In genomic region chr21:45488839-45489479, GRCh38 we compare ENCODE assay signal across 23 cellular contexts. TPM values are rescaled to one million over a fixed set of nuclear protein-coding genes. Genes with fewer than 3 reads are reported as not detected.
A peak's percentile ranks its signal among the peaks of the same experiment; 100 is the strongest.
DNase-seq lines count a peak whose midpoint lies in the region; ATAC-seq and TF ChIP-seq lines count a peak whose summit lies in the region.
"Had no signal": no experiment of that assay in that cellular context is flagged by ENCODE, and none has a peak within 500 bp of the region (broad histone marks: within the 10 kb centered on the region; RNA-seq: fewer than 3 reads in every experiment).

No MANE protein-coding gene starts in this region.

- intact Hi-C loops in Caco-2 (cut with micrococcal nuclease; ENCODE audit: unreplicated experiment), result no loop called here

- ATAC-seq in GM23338, result peak; percentile 63
- ATAC-seq in foreskin keratinocyte, result no peak
- ATAC-seq: activated CD8-positive, alpha-beta memory T cell treated with anti-CD3 and anti-CD28 coated beads, Interleukin-2, amount 10 ng/mL, durations not matched to agents 7 days and 5 days; left colon; stimulated activated effector memory CD8-positive, alpha-beta T cell treated with anti-CD3 and anti-CD28 coated beads, Interleukin-12 subunit alpha, Interleukin-12 subunit beta, amount 100 ng/mL, for 72 hours had no signal

- CTCF ChIA-PET in Caco-2 (lab: Charles Lee), result no interaction called here

- no peak overlapping the region for H3K27ac Mint-ChIP-seq in GM23338
- H3K27ac Mint-ChIP-seq in neural progenitor cell, result no peak overlapping the region
- no peak overlapping the region for H3K27ac Mint-ChIP-seq in Caco-2 (ENCODE audit: unreplicated experiment)
- H3K27ac Mint-ChIP-seq: activated CD4-positive, alpha-beta T cell treated with anti-CD3 and anti-CD28 coated beads, Interleukin-2, amount 10 ng/mL, durations not matched to agents 24 days and 14 days; activated CD8-positive, alpha-beta memory T cell treated with anti-CD3 and anti-CD28 coated beads, Interleukin-2, amount 10 ng/mL, durations not matched to agents 7 days and 5 days; activated naive CD4-positive, alpha-beta T cell treated with anti-CD3 and anti-CD28 coated beads for 36 hours; memory B cell; stimulated activated effector memory CD8-positive, alpha-beta T cell treated with anti-CD3 and anti-CD28 coated beads, Interleukin-12 subunit alpha, Interleukin-12 subunit beta, amount 100 ng/mL, for 72 hours had no signal

- DNase-seq in GM23338 (ENCODE audit: low spot score) (peak; percentile 66), choroid plexus epithelial cell (ENCODE audit: low read depth) (peak; percentile 14), neural progenitor cell (ENCODE audit: low spot score) (peak; percentile 52), NCI-H526 (lab: John Stamatoyannopoulos, UW) (no peak), foreskin keratinocyte (no peak), Caco-2 (no peak)
- no peak for DNase-seq in activated T-cell treated with anti-CD3 and anti-CD28 coated beads, Interleukin-2, amount 50 U/mL, for 48 hours
- DNase-seq: ACHN; activated CD4-positive, alpha-beta T cell treated with anti-CD3 and anti-CD28 coated beads, Interleukin-2, amount 10 ng/mL, durations not matched to agents 24 days and 14 days; activated CD8-positive, alpha-beta memory T cell treated with anti-CD3 and anti-CD28 coated beads, Interleukin-2, amount 10 ng/mL, durations not matched to agents 7 days and 5 days; activated naive CD4-positive, alpha-beta T cell treated with anti-CD3 and anti-CD28 coated beads for 36 hours; amygdala; C1 segment of cervical spinal cord; DND-41; left colon; MG63; NCI-H1436 treated with DMSO at 0.1 percent for 48 hours; occipital lobe; substantia nigra had no signal

- H3K4me3 Mint-ChIP-seq in GM23338 (peak overlapping the region; percentile 36; the same call in 1 of the 3 replicates), neural progenitor cell (no peak overlapping the region), Caco-2 (ENCODE audit: unreplicated experiment) (no peak overlapping the region)
- H3K4me3 Mint-ChIP-seq: activated CD4-positive, alpha-beta T cell treated with anti-CD3 and anti-CD28 coated beads, Interleukin-2, amount 10 ng/mL, durations not matched to agents 24 days and 14 days; activated CD8-positive, alpha-beta memory T cell treated with anti-CD3 and anti-CD28 coated beads, Interleukin-2, amount 10 ng/mL, durations not matched to agents 7 days and 5 days; activated naive CD4-positive, alpha-beta T cell treated with anti-CD3 and anti-CD28 coated beads for 36 hours; memory B cell; stimulated activated effector memory CD8-positive, alpha-beta T cell treated with anti-CD3 and anti-CD28 coated beads, Interleukin-12 subunit alpha, Interleukin-12 subunit beta, amount 100 ng/mL, for 72 hours had no signal

- H2AFZ ChIP-seq in GM23338 (no peak overlapping the region), neural progenitor cell (replicated peaks) (no peak overlapping the region)

- POLR2A ChIA-PET in Caco-2 (lab: Charles Lee), result no interaction called here

- peaks cover 10% of the 10 kb centered on the region for H3K4me1 ChIP-seq in GM23338 (ENCODE audit: insufficient read depth)
- peaks cover 19% of the 10 kb centered on the region for H3K4me1 ChIP-seq in neural progenitor cell
- no peaks in the 10 kb centered on the region for H3K4me1 ChIP-seq in foreskin keratinocyte
- H3K4me1 ChIP-seq in Caco-2, result no peaks in the 10 kb centered on the region

- peaks cover 7% of the 10 kb centered on the region; the same call in 1 of the 2 replicates for H3F3A ChIP-seq in GM23338 (replicated peaks; ENCODE audit: low read depth)
- peaks cover 7% of the 10 kb centered on the region for H3F3A ChIP-seq in neural progenitor cell (ENCODE audit: low read depth)

- H3K9me2 ChIP-seq in GM23338 (ENCODE audit: insufficient read depth), result no peaks in the 10 kb centered on the region

- H3K4me1 Mint-ChIP-seq in GM23338 (peaks cover 21% of the 10 kb centered on the region), neural progenitor cell (peaks cover 14% of the 10 kb centered on the region), Caco-2 (ENCODE audit: low read depth, unreplicated experiment) (no peaks in the 10 kb centered on the region)

- peak overlapping the region; percentile 38; the same call in 1 of the 2 replicates for H3K4me2 ChIP-seq in GM23338
- H3K4me2 ChIP-seq in neural progenitor cell, result peak overlapping the region; percentile 27
- H3K4me2 ChIP-seq: smooth muscle cell had no signal

- H3K27ac ChIP-seq in GM23338 (ENCODE audit: low read depth), result 0 out of 2 replicates have a peak overlapping the region, but pooled peaks have one; percentile 26
- H3K27ac ChIP-seq in KOPT-K1 (ENCODE audit: low read depth, low read length, poor library complexity, severe bottlenecking), result peak overlapping the region; percentile 36
- peak overlapping the region; percentile 46 for H3K27ac ChIP-seq in neural progenitor cell
- H3K27ac ChIP-seq in foreskin keratinocyte, result no peak overlapping the region

- no peak overlapping the region for H3K4me3 ChIP-seq in GM23338
- H3K4me3 ChIP-seq in choroid plexus epithelial cell (ENCODE audit: low read depth, low read length), result no peak overlapping the region
- no peak overlapping the region for H3K4me3 ChIP-seq in neural progenitor cell
- no peak overlapping the region for H3K4me3 ChIP-seq in Caco-2 (ENCODE audit: low read depth, low read length)
- H3K4me3 ChIP-seq: MG63, smooth muscle cell had no signal

- no peaks in the 10 kb centered on the region for H3K9me3 ChIP-seq in KOPT-K1 (ENCODE audit: insufficient read depth, low read length, poor library complexity, severe bottlenecking)
- no peaks in the 10 kb centered on the region for H3K9me3 ChIP-seq in neural progenitor cell (ENCODE audit: low read depth)
- H3K9me3 ChIP-seq in Caco-2, result no peaks in the 10 kb centered on the region
- H3K9me3 ChIP-seq: MG63 had no signal

- no peaks in the 10 kb centered on the region for H3K9me3 Mint-ChIP-seq in GM23338
- H3K9me3 Mint-ChIP-seq in neural progenitor cell, result no peaks in the 10 kb centered on the region
- no peaks in the 10 kb centered on the region for H3K9me3 Mint-ChIP-seq in Caco-2 (ENCODE audit: unreplicated experiment)
- H3K9me3 Mint-ChIP-seq: activated CD4-positive, alpha-beta T cell treated with anti-CD3 and anti-CD28 coated beads, Interleukin-2, amount 10 ng/mL, durations not matched to agents 24 days and 14 days; stimulated activated effector memory CD8-positive, alpha-beta T cell treated with anti-CD3 and anti-CD28 coated beads, Interleukin-12 subunit alpha, Interleukin-12 subunit beta, amount 100 ng/mL, for 72 hours had no signal

- no TSS peak for BruUV-seq in Caco-2 (replicated peaks; lab: Mats Ljungman, UMichigan)

- TF ChIP-seq CTCF in GM23338 (conservative IDR thresholded peaks at IDR 0.05; ENCODE audit: low read depth in 2 of 2) (no peak), choroid plexus epithelial cell (conservative IDR thresholded peaks at IDR 0.05; ENCODE audit: low read depth, low read length) (no peak), neural progenitor cell (IDR thresholded peaks at IDR 0.05) (no peak), foreskin keratinocyte (conservative IDR thresholded peaks at IDR 0.05) (no peak), Caco-2 (IDR thresholded peaks at IDR 0.05; ENCODE audit: insufficient read depth in 1 of 2, low read depth in 1 of 2, low read length in 1 of 2, severe bottlenecking in 1 of 2, unreplicated experiment in 1 of 2) (no peak)

- H3K27me3 Mint-ChIP-seq in GM23338 (ENCODE audit: insufficient read depth, low read depth, poor library complexity) (peaks cover 6% of the 10 kb centered on the region), neural progenitor cell (ENCODE audit: insufficient read depth, low read depth) (no peaks in the 10 kb centered on the region), Caco-2 (ENCODE audit: insufficient read depth, unreplicated experiment) (no peaks in the 10 kb centered on the region)
- H3K27me3 Mint-ChIP-seq: activated CD4-positive, alpha-beta T cell treated with anti-CD3 and anti-CD28 coated beads, Interleukin-2, amount 10 ng/mL, durations not matched to agents 24 days and 14 days; activated CD8-positive, alpha-beta memory T cell treated with anti-CD3 and anti-CD28 coated beads, Interleukin-2, amount 10 ng/mL, durations not matched to agents 7 days and 5 days had no signal

- no peaks in the 10 kb centered on the region; the same call in 1 of the 2 replicates for H3K36me3 ChIP-seq in GM23338 (ENCODE audit: insufficient read depth)
- H3K36me3 ChIP-seq in KOPT-K1 (ENCODE audit: insufficient read depth, low read length), result no peaks in the 10 kb centered on the region
- H3K36me3 ChIP-seq in neural progenitor cell, result no peaks in the 10 kb centered on the region
- H3K36me3 ChIP-seq in Caco-2 (ENCODE audit: control insufficient read depth, insufficient read depth, low read length), result peaks cover 4% of the 10 kb centered on the region; the same call in 1 of the 2 replicates
- H3K36me3 ChIP-seq: MG63 had no signal

- no peaks in the 10 kb centered on the region; the same call in none of the 2 replicates for H4K20me1 ChIP-seq in GM23338 (replicated peaks; ENCODE audit: insufficient read depth)
- H4K20me1 ChIP-seq in neural progenitor cell (ENCODE audit: low read depth), result peaks cover 22% of the 10 kb centered on the region

- no peaks in the 10 kb centered on the region for H3K79me2 ChIP-seq in GM23338 (replicated peaks; ENCODE audit: insufficient read depth)
- no peaks in the 10 kb centered on the region for H3K79me2 ChIP-seq in neural progenitor cell (ENCODE audit: low read depth)

- peaks cover 32% of the 10 kb centered on the region for H3K36me3 Mint-ChIP-seq in GM23338 (ENCODE audit: low read depth)
- H3K36me3 Mint-ChIP-seq in neural progenitor cell, result peaks cover 8% of the 10 kb centered on the region
- peaks cover 56% of the 10 kb centered on the region for H3K36me3 Mint-ChIP-seq in Caco-2 (ENCODE audit: insufficient read depth, unreplicated experiment)
- H3K36me3 Mint-ChIP-seq: activated CD8-positive, alpha-beta memory T cell treated with anti-CD3 and anti-CD28 coated beads, Interleukin-2, amount 10 ng/mL, durations not matched to agents 7 days and 5 days; memory B cell; stimulated activated effector memory CD8-positive, alpha-beta T cell treated with anti-CD3 and anti-CD28 coated beads, Interleukin-12 subunit alpha, Interleukin-12 subunit beta, amount 100 ng/mL, for 72 hours had no signal

- H3K27me3 ChIP-seq in GM23338 (ENCODE audit: insufficient read depth), result no peaks in the 10 kb centered on the region
- H3K27me3 ChIP-seq in neural progenitor cell, result no peaks in the 10 kb centered on the region
- no peaks in the 10 kb centered on the region for H3K27me3 ChIP-seq in foreskin keratinocyte
- no peaks in the 10 kb centered on the region for H3K27me3 ChIP-seq in Caco-2 (replicated peaks; ENCODE audit: control insufficient read depth, insufficient read depth, low read length)
- H3K27me3 ChIP-seq: MG63 had no signal

- H3K9ac ChIP-seq in neural progenitor cell, result no peak overlapping the region

TF ChIP-seq in GM23338, 12 proteins besides CTCF, POLR2A, EP300 and RAD21 (continues in another document):
- no peak for TF ChIP-seq CREB1 (CRISPR knock-in tag; IDR thresholded peaks at IDR 0.05; ENCODE audit: low read depth)
- TF ChIP-seq NANOG (IDR thresholded peaks at IDR 0.05; ENCODE audit: borderline replicate concordance), result no peak

RNA-seq across cellular contexts. Expression of gene SLC19A1, which starts 53.3 kb away (rescaled TPM):
- 25.9 and 33.0 TPM in 2 replicates for total RNA-seq in GM23338 (2014; rRNA removed; shearing (Covaris generic))
- polyA plus RNA-seq in GM23338 (2016; fragmentation: Nextera tagmentation; extraction: Ambion mirVana) (31.2 and 37.4 TPM in 2 replicates), foreskin keratinocyte (12.1 and 14.7 TPM in 2 replicates)
- total RNA-seq in neural progenitor cell (ENCODE audit: low replicate concordance) (7.7 and 17.3 TPM in 2 replicates), foreskin keratinocyte (11.3 and 12.7 TPM in 2 replicates), Caco-2 (2022) (45.4 and 47.3 TPM in 2 replicates)

Comparison
In these comparisons a context has a peak if more than half of its experiments do, and no peak if none do; other contexts are left out.
1. DNase-seq: peak in GM23338 (single experiment), choroid plexus epithelial cell (single experiment) and neural progenitor cell (single experiment); none in NCI-H526 (0 of 2), foreskin keratinocyte (0 of 2), Caco-2 (0 of 2) and activated T-cell treated with anti-CD3 and anti-CD28 coated beads, Interleukin-2, amount 50 U/mL, for 48 hours (0 of 2).